Comparison of ENCODE assay signal across 8 cellular contexts in genomic region chr6:12119085-12119588, GRCh38.
A peak's percentile ranks its signal among the peaks of the same experiment; 100 is the strongest.
DNase-seq lines count a peak whose midpoint lies in the region; ATAC-seq lines count a peak whose summit lies in the region.

No MANE protein-coding gene starts in this region.

- H3K27me3 ChIP-seq in CD8-positive, alpha-beta memory T cell (ENCODE audit: insufficient read depth, low read length, poor library complexity, severe bottlenecking), result no peaks in the 10 kb centered on the region

- H3K27ac ChIP-seq in CD8-positive, alpha-beta memory T cell (ENCODE audit: low read depth, low read length), result no peak overlapping the region

- H3K9me3 Mint-ChIP-seq in CD8-positive, alpha-beta memory T cell, result peaks cover 8 to 16% (median 15%) of the 10 kb centered on the region in 5 donors
- H3K9me3 Mint-ChIP-seq in central memory CD8-positive, alpha-beta T cell, result peaks cover 10% of the 10 kb centered on the region

- POLR2A ChIA-PET in CD8-positive, alpha-beta memory T cell (lab: Charles Lee), result no interaction called here

- H3K27me3 Mint-ChIP-seq in CD8-positive, alpha-beta memory T cell, result no peaks in the 10 kb centered on the region
- H3K27me3 Mint-ChIP-seq in central memory CD8-positive, alpha-beta T cell, result no peaks in the 10 kb centered on the region

- ATAC-seq in GM19452 (IDR thresholded peaks at IDR 0.05; ENCODE audit: unreplicated experiment), result peak; percentile 67
- ATAC-seq in HG03442 (IDR thresholded peaks at IDR 0.05; ENCODE audit: unreplicated experiment), result peak; percentile 70
- ATAC-seq in central memory CD8-positive, alpha-beta T cell (replicated peaks; ENCODE audit: extremely low read depth, poor library complexity, severe bottlenecking), result peak; percentile 91

- CTCF ChIA-PET in CD8-positive, alpha-beta memory T cell (lab: Charles Lee), result no interaction called here

- peaks cover 23% of the 10 kb centered on the region for H3K36me3 ChIP-seq in CD8-positive, alpha-beta memory T cell (ENCODE audit: insufficient read depth, low read length)

- H3K4me1 Mint-ChIP-seq in CD8-positive, alpha-beta memory T cell, result peaks cover 32 to 59% (median 48%) of the 10 kb centered on the region in 3 donors
- peaks cover 28% of the 10 kb centered on the region for H3K4me1 Mint-ChIP-seq in central memory CD8-positive, alpha-beta T cell

- DNase-seq in CD8-positive, alpha-beta memory T cell, result peak in 4 of 5 donors; percentile 8 to 64 (median 49)
- DNase-seq in central memory CD8-positive, alpha-beta T cell (ENCODE audit: low spot score in 2 of 2), result peak in 1 of 2 donors; percentile 63
- no peak for DNase-seq in globus pallidus (ENCODE audit: low spot score)
- no peak for DNase-seq in SW 1271 (lab: John Stamatoyannopoulos, UW)
- DNase-seq in LoVo (ENCODE audit: low spot score), result no peak
- DNase-seq in SIG-M5 treated with dmso at 0.1 percent for 504 hours (lab: John Stamatoyannopoulos, UW; ENCODE audit: unreplicated experiment), result no peak

- peaks cover 32 to 68% (median 57%) of the 10 kb centered on the region in 3 donors for H3K36me3 Mint-ChIP-seq in CD8-positive, alpha-beta memory T cell
- H3K36me3 Mint-ChIP-seq in central memory CD8-positive, alpha-beta T cell (ENCODE audit: insufficient read depth), result peaks cover 17% of the 10 kb centered on the region

- H3K4me3 Mint-ChIP-seq in CD8-positive, alpha-beta memory T cell, result peak overlapping the region in 6 of 7 donors; percentile 2 to 38 (median 18)
- H3K4me3 Mint-ChIP-seq in central memory CD8-positive, alpha-beta T cell, result no peak overlapping the region

- peak overlapping the region; percentile 7 to 69 (median 40) for H3K27ac Mint-ChIP-seq in CD8-positive, alpha-beta memory T cell
- H3K27ac Mint-ChIP-seq in central memory CD8-positive, alpha-beta T cell (ENCODE audit: low read depth), result peak overlapping the region; percentile 9

- no peak overlapping the region for H3K4me3 ChIP-seq in CD8-positive, alpha-beta memory T cell (ENCODE audit: low read length)

- peaks cover 27% of the 10 kb centered on the region for H3K4me1 ChIP-seq in CD8-positive, alpha-beta memory T cell (ENCODE audit: insufficient read depth, low read length)

- peaks cover 3% of the 10 kb centered on the region for H3K9me3 ChIP-seq in CD8-positive, alpha-beta memory T cell (ENCODE audit: low read length)

Comparison
In these comparisons a context has a peak if more than half of its experiments do, and no peak if none do; other contexts are left out.
1. DNase-seq: peak in CD8-positive, alpha-beta memory T cell (4 of 5); none in globus pallidus (single experiment), SW 1271 (0 of 2), LoVo (single experiment) and SIG-M5 treated with dmso at 0.1 percent for 504 hours (single experiment).
2. Peak in every context shown above with its lines, with median percentiles within 50 percentile points of each other: ATAC-seq.